ENCODE assay signal across 13 cellular contexts in the genomic region with DNA sequence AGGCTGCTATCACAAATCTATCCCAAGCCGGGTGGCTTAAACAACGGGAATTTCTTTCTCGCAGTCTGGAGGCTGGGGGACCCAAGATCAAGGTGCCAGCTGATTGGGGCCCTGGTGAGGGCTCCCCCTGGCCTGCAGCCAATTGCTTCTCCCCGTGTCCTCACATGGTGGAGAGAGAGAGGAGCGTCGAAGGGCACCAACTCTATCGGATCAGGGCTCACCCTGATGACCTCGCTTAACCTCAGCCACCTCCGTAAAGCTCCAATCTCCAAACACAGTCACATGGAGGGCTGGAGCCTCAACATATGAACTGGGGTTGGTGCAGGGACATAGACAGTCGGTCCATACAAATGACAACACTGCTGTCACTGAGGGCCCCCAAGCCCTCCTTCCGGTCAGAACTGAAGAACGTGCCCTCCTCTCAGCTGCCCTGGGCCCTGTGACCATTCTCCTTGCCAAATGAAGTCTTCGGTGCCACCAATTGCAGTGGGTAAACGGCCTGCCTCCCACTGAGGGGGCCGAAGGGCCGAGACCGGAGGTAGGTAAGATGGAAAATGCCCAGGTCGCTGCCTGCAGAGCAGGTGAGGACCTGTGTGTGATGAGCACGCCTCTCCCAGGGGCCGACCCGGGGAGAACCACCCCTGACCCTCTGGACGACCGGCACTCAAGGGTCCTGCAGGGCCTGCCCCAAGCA.
DNase-seq lines count a peak whose midpoint lies in the region; ATAC-seq, FAIRE-seq and TF ChIP-seq lines count a peak whose summit lies in the region.
"Had no signal": no experiment of that assay in that cellular context is flagged by ENCODE, and none has a peak within 500 bp of the region (broad histone marks: within the 10 kb centered on the region; RNA-seq: fewer than 3 reads in every experiment).

No MANE protein-coding gene starts in this region.

- in situ Hi-C loops in mammary epithelial cell (cut with MboI; ENCODE audit: low sequenced_read_pairs in 2 of 2), result no loop called here
- in situ Hi-C loops in HAP-1 (cut with MboI; ENCODE audit: low sequenced_read_pairs), result loop anchor here (10.0 kb wide), 1 partner anchor 167 kb away; no protein-coding TSS in a partner anchor

- TF ChIP-seq CTCF in breast epithelium (IDR thresholded peaks at IDR 0.05) (no peak), mammary epithelial cell (conservative IDR thresholded peaks at IDR 0.05 in 1 of 2, IDR thresholded peaks at IDR 0.05 in 1 of 2; ENCODE audit: extremely low read depth in 1 of 2, insufficient read depth in 1 of 2, low read depth in 1 of 2, low read length in 2 of 2) (no peak), kidney (IDR thresholded peaks at IDR 0.05; ENCODE audit: borderline replicate concordance, extremely low read depth, insufficient read depth) (no peak), vagina (IDR thresholded peaks at IDR 0.05) (no peak)

- H3K9me3 ChIP-seq in breast epithelium (no peaks in the 10 kb centered on the region), mammary epithelial cell (replicated peaks; ENCODE audit: insufficient read depth, low read length) (no peaks in the 10 kb centered on the region), kidney (ENCODE audit: control insufficient read depth in 1 of 2, low read length in 2 of 2) (no peaks in the 10 kb centered on the region), vagina (no peaks in the 10 kb centered on the region), HAP-1 (no peaks in the 10 kb centered on the region)

- no peaks in the 10 kb centered on the region for H4K20me1 ChIP-seq in mammary epithelial cell (ENCODE audit: insufficient read depth, low read length)

- no peaks in the 10 kb centered on the region for H3K79me2 ChIP-seq in mammary epithelial cell (ENCODE audit: insufficient read depth, low read length)

- DNase-seq in breast epithelium (ENCODE audit: low spot score in 2 of 2) (no peak), mammary epithelial cell (no peak), kidney (no peak), posterior vena cava (ENCODE audit: low spot score) (peak; percentile 70), vagina (ENCODE audit: extremely low spot score in 2 of 2) (no peak), dedifferentiated amniotic fluid mesenchymal stem cell (ENCODE audit: extremely low spot score) (no peak), HAP-1 (ENCODE audit: low spot score in 2 of 2) (no peak)
- DNase-seq: activated CD4-positive, alpha-beta T cell treated with anti-CD3 and anti-CD28 coated beads for 36 hours; Calu3; HFFc6; NCI-H1092 treated with DMSO at 0.1 percent for 48 hours had no signal

- no peaks in the 10 kb centered on the region for H3K36me3 ChIP-seq in breast epithelium
- H3K36me3 ChIP-seq in mammary epithelial cell (ENCODE audit: insufficient read depth, low read length), result no peaks in the 10 kb centered on the region
- no peaks in the 10 kb centered on the region for H3K36me3 ChIP-seq in kidney (ENCODE audit: control insufficient read depth in 1 of 2, insufficient read depth in 2 of 2, low read length in 2 of 2)
- no peaks in the 10 kb centered on the region for H3K36me3 ChIP-seq in vagina
- H3K36me3 ChIP-seq in HAP-1 (replicated peaks), result no peaks in the 10 kb centered on the region

- H3K27me3 ChIP-seq in breast epithelium, result no peaks in the 10 kb centered on the region
- H3K27me3 ChIP-seq in mammary epithelial cell (ENCODE audit: insufficient read depth, low read length), result no peaks in the 10 kb centered on the region
- H3K27me3 ChIP-seq in vagina, result no peaks in the 10 kb centered on the region
- no peaks in the 10 kb centered on the region for H3K27me3 ChIP-seq in HAP-1 (ENCODE audit: low read depth)

- no peak for FAIRE-seq in kidney (lab: Jason Lieb, UNC)

- H3K4me1 ChIP-seq in breast epithelium, result peaks cover 13 to 17% of the 10 kb centered on the region in 2 donors
- no peaks in the 10 kb centered on the region for H3K4me1 ChIP-seq in mammary epithelial cell (ENCODE audit: insufficient read depth, low read length)
- H3K4me1 ChIP-seq in kidney (ENCODE audit: control insufficient read depth in 1 of 2, insufficient read depth in 1 of 2, low read depth in 1 of 2, low read length in 2 of 2), result peaks cover 33 to 34% of the 10 kb centered on the region in 2 donors
- H3K4me1 ChIP-seq in vagina, result peaks cover 76% of the 10 kb centered on the region
- peaks cover 26% of the 10 kb centered on the region for H3K4me1 ChIP-seq in HAP-1

- H3K9ac ChIP-seq in mammary epithelial cell (ENCODE audit: insufficient read depth, low read length) (no peak overlapping the region), kidney (ENCODE audit: low read length in 2 of 2) (peak overlapping the region in 1 of 2 donors; percentile 57)

- H3K4me3 ChIP-seq in breast epithelium, result no peak overlapping the region
- H3K4me3 ChIP-seq in mammary epithelial cell (replicated peaks in 1 of 3; ENCODE audit: insufficient read depth in 1 of 3, low read depth in 2 of 3, low read length in 3 of 3), result no peak overlapping the region
- no peak overlapping the region for H3K4me3 ChIP-seq in kidney (ENCODE audit: low read length in 2 of 2)
- no peak overlapping the region for H3K4me3 ChIP-seq in vagina
- no peak overlapping the region for H3K4me3 ChIP-seq in HAP-1

- TF ChIP-seq POLR2A in breast epithelium (IDR thresholded peaks at IDR 0.05) (no peak), vagina (IDR thresholded peaks at IDR 0.05) (no peak)

- 88% methylated on average over 15 of the region's 23 CpGs for WGBS in mammary epithelial cell (ENCODE audit: low coverage, missing lambda C conversion rate)

- BruUV-seq in mammary epithelial cell (replicated peaks; lab: Mats Ljungman, UMichigan), result no TSS peak

- intact Hi-C loops in breast epithelium (cut with DNase I; ENCODE audit: low total_unique reads) (no loop called here), mammary epithelial cell (cut with micrococcal nuclease) (no loop called here), kidney (cut with DNase I) (loop anchor here (5.0 to 10.0 kb wide), 2 partner anchors 160 to 303 kb away; a partner anchor contains a TSS), posterior vena cava (cut with DNase I) (no loop called here), vagina (cut with DNase I) (no loop called here)

- dilution Hi-C loops in mammary epithelial cell (cut with HindIII; ENCODE audit: low sequenced_read_pairs), result loop anchor here (5.0 kb wide), 1 partner anchor 40 kb away; no protein-coding TSS in a partner anchor

- no peak overlapping the region for H2AFZ ChIP-seq in mammary epithelial cell (ENCODE audit: low read depth, low read length)

- CTCF ChIA-PET in mammary epithelial cell (lab: Charles Lee; ENCODE audit: low non-redundant PET), result no interaction called here

- no peak overlapping the region for H3K4me2 ChIP-seq in mammary epithelial cell (ENCODE audit: insufficient read depth, low read depth, low read length)

- no peak for ATAC-seq in GM19463 (IDR thresholded peaks at IDR 0.05; ENCODE audit: unreplicated experiment)

- H3K27ac ChIP-seq in breast epithelium (peak overlapping the region; percentile 83 to 92), mammary epithelial cell (ENCODE audit: insufficient read depth, low read depth, low read length) (no peak overlapping the region), kidney (ENCODE audit: low read depth in 2 of 2, low read length in 2 of 2) (peak overlapping the region; percentile 56 to 86), vagina (peak overlapping the region; percentile 75)
- H3K27ac ChIP-seq: epithelial cell of prostate had no signal
